Comparison of ENCODE assay signal across 1 cellular context in the genomic region with DNA sequence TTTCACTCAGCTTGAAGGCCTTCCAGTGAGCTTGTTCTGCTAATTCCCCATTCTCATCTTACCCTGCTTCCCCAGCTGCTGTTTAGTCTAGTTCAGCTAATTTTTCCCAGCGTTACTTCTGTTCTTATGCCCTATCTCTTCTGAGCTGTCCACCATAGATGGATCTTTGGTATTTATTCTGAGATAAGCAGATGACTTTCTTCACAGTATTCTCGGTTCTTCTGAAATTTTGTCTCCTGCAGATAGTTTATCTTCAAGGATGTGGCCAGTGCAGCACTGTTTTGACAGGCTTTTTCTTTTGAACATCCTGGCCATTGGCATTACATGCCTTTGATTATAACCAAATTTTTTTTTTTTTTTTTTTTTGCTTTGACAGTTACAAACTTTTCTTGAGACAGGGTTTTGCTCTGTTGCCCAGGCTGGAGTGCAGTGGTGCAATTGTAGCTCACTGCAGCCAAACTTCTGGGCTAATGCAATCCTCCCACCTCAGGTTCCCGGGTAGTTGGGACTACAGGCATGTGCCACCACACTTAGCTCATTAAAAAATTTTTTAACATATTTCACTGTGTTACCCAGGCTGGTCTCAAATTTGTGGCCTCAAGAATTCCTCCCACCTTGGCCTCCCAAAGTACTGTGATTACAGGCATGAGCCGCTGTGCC.
TF ChIP-seq lines count a peak whose summit lies in the region.

No MANE protein-coding gene starts in this region.

TF ChIP-seq in K562, 482 proteins besides CTCF, POLR2A, EP300 and RAD21 (continued from another document and continues in another):
- TF ChIP-seq, protein P1, sequence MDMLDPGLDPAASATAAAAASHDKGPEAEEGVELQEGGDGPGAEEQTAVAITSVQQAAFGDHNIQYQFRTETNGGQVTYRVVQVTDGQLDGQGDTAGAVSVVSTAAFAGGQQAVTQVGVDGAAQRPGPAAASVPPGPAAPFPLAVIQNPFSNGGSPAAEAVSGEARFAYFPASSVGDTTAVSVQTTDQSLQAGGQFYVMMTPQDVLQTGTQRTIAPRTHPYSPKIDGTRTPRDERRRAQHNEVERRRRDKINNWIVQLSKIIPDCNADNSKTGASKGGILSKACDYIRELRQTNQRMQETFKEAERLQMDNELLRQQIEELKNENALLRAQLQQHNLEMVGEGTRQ (CRISPR knock-in tag; IDR thresholded peaks at IDR 0.05), result no peak
- no peak for TF ChIP-seq RHOXF2B (CRISPR knock-in tag; conservative IDR thresholded peaks at IDR 0.05)
- no peak for TF ChIP-seq PHTF2 (CRISPR knock-in tag; IDR thresholded peaks at IDR 0.05)
- TF ChIP-seq PHB (CRISPR knock-in tag; IDR thresholded peaks at IDR 0.05), result no peak
- TF ChIP-seq CSDE1 (IDR thresholded peaks at IDR 0.05), result no peak
- TF ChIP-seq ZNF551 (CRISPR knock-in tag; IDR thresholded peaks at IDR 0.05), result no peak
- no peak for TF ChIP-seq SMARCB1 (IDR thresholded peaks at IDR 0.05; ENCODE audit: insufficient read length, low read depth)
- no peak for TF ChIP-seq ZNF212 (CRISPR knock-in tag; IDR thresholded peaks at IDR 0.05)
- TF ChIP-seq SRSF1 (IDR thresholded peaks at IDR 0.05; ENCODE audit: low read depth, low read length), result no peak
- TF ChIP-seq ERF (CRISPR knock-in tag; IDR thresholded peaks at IDR 0.05), result no peak
- no peak for TF ChIP-seq GTF2B (IDR thresholded peaks at IDR 0.05; ENCODE audit: extremely low read depth, insufficient read length)
- TF ChIP-seq RUNX1 (IDR thresholded peaks at IDR 0.05; ENCODE audit: low read depth), result no peak
- TF ChIP-seq ZNF644 (tag; IDR thresholded peaks at IDR 0.05; ENCODE audit: low read depth), result peak; percentile 78; the same call in 1 of the 2 replicates
- peak; percentile 88; the same call in 1 of the 2 replicates for TF ChIP-seq SMARCE1 (IDR thresholded peaks at IDR 0.05)
- TF ChIP-seq ZNF778 (CRISPR knock-in tag; IDR thresholded peaks at IDR 0.05), result no peak
- TF ChIP-seq MAZ (CRISPR knock-in tag; conservative IDR thresholded peaks at IDR 0.05 in 1 of 2, IDR thresholded peaks at IDR 0.05 in 1 of 2), result 0 out of 4 replicates have a peak, but pooled peaks of 1 of the 2 experiments have one; percentile 27
- no peak for TF ChIP-seq JUNB (CRISPR knock-in tag; conservative IDR thresholded peaks at IDR 0.05)
- TF ChIP-seq, protein P2, sequence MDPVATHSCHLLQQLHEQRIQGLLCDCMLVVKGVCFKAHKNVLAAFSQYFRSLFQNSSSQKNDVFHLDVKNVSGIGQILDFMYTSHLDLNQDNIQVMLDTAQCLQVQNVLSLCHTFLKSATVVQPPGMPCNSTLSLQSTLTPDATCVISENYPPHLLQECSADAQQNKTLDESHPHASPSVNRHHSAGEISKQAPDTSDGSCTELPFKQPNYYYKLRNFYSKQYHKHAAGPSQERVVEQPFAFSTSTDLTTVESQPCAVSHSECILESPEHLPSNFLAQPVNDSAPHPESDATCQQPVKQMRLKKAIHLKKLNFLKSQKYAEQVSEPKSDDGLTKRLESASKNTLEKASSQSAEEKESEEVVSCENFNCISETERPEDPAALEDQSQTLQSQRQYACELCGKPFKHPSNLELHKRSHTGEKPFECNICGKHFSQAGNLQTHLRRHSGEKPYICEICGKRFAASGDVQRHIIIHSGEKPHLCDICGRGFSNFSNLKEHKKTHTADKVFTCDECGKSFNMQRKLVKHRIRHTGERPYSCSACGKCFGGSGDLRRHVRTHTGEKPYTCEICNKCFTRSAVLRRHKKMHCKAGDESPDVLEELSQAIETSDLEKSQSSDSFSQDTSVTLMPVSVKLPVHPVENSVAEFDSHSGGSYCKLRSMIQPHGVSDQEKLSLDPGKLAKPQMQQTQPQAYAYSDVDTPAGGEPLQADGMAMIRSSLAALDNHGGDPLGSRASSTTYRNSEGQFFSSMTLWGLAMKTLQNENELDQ (CRISPR knock-in tag; IDR thresholded peaks at IDR 0.05; ENCODE audit: borderline replicate concordance), result no peak
- no peak for TF ChIP-seq E2F5 (CRISPR knock-in tag; IDR thresholded peaks at IDR 0.05)
- TF ChIP-seq ZBTB1 (CRISPR knock-in tag; IDR thresholded peaks at IDR 0.05; ENCODE audit: borderline replicate concordance, low read depth), result no peak
- no peak for TF ChIP-seq SMC3 (conservative IDR thresholded peaks at IDR 0.05; ENCODE audit: insufficient read depth, low read depth, low read length)
- TF ChIP-seq, protein P3, sequence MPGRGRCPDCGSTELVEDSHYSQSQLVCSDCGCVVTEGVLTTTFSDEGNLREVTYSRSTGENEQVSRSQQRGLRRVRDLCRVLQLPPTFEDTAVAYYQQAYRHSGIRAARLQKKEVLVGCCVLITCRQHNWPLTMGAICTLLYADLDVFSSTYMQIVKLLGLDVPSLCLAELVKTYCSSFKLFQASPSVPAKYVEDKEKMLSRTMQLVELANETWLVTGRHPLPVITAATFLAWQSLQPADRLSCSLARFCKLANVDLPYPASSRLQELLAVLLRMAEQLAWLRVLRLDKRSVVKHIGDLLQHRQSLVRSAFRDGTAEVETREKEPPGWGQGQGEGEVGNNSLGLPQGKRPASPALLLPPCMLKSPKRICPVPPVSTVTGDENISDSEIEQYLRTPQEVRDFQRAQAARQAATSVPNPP (IDR thresholded peaks at IDR 0.05; ENCODE audit: borderline replicate concordance, insufficient read depth, insufficient read length), result no peak
- TF ChIP-seq, protein P4, sequence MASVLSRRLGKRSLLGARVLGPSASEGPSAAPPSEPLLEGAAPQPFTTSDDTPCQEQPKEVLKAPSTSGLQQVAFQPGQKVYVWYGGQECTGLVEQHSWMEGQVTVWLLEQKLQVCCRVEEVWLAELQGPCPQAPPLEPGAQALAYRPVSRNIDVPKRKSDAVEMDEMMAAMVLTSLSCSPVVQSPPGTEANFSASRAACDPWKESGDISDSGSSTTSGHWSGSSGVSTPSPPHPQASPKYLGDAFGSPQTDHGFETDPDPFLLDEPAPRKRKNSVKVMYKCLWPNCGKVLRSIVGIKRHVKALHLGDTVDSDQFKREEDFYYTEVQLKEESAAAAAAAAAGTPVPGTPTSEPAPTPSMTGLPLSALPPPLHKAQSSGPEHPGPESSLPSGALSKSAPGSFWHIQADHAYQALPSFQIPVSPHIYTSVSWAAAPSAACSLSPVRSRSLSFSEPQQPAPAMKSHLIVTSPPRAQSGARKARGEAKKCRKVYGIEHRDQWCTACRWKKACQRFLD (CRISPR knock-in tag; IDR thresholded peaks at IDR 0.05), result no peak
- no peak for TF ChIP-seq ATF6 (CRISPR knock-in tag; IDR thresholded peaks at IDR 0.05)
- TF ChIP-seq SRSF9 (IDR thresholded peaks at IDR 0.05; ENCODE audit: borderline replicate concordance, low read depth, low read length), result no peak
- TF ChIP-seq SREBF2 (CRISPR knock-in tag; IDR thresholded peaks at IDR 0.05), result no peak
- TF ChIP-seq PRPF4 (IDR thresholded peaks at IDR 0.05; ENCODE audit: insufficient read depth, low read depth, low read length, poor library complexity, severe bottlenecking), result no peak
- TF ChIP-seq MTA3 (IDR thresholded peaks at IDR 0.05; ENCODE audit: borderline replicate concordance), result no peak
- no peak for TF ChIP-seq LEF1 (IDR thresholded peaks at IDR 0.05)
- no peak for TF ChIP-seq NR2C1 (IDR thresholded peaks at IDR 0.05)
- TF ChIP-seq NR2C1 (tag; IDR thresholded peaks at IDR 0.05), result no peak
- TF ChIP-seq CREM (IDR thresholded peaks at IDR 0.05; ENCODE audit: low read depth), result 0 out of 2 replicates have a peak, but pooled peaks have one; percentile 15
- no peak for TF ChIP-seq ZNF655 (CRISPR knock-in tag; IDR thresholded peaks at IDR 0.05)
- TF ChIP-seq SRSF3 (IDR thresholded peaks at IDR 0.05; ENCODE audit: insufficient read depth, low read length), result no peak
- peak; percentile 84 for TF ChIP-seq GATA2 (CRISPR knock-in tag; IDR thresholded peaks at IDR 0.05)
- TF ChIP-seq, protein P5, sequence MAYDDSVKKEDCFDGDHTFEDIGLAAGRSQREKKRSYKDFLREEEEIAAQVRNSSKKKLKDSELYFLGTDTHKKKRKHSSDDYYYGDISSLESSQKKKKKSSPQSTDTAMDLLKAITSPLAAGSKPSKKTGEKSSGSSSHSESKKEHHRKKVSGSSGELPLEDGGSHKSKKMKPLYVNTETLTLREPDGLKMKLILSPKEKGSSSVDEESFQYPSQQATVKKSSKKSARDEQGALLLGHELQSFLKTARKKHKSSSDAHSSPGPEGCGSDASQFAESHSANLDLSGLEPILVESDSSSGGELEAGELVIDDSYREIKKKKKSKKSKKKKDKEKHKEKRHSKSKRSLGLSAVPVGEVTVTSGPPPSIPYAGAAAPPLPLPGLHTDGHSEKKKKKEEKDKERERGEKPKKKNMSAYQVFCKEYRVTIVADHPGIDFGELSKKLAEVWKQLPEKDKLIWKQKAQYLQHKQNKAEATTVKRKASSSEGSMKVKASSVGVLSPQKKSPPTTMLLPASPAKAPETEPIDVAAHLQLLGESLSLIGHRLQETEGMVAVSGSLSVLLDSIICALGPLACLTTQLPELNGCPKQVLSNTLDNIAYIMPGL (CRISPR knock-in tag; IDR thresholded peaks at IDR 0.05), result no peak
- no peak for TF ChIP-seq YY1 (IDR thresholded peaks at IDR 0.05; ENCODE audit: borderline replicate concordance in 1 of 3, control insufficient read depth in 1 of 3, extremely low read depth in 1 of 3, insufficient read depth in 3 of 3, insufficient read length in 1 of 3, insufficient replicate concordance in 2 of 3, low read depth in 1 of 3, low read length in 2 of 3)
- no peak for TF ChIP-seq GABPB1 (CRISPR knock-in tag; IDR thresholded peaks at IDR 0.05)
- no peak for TF ChIP-seq ZBTB43 (CRISPR knock-in tag; IDR thresholded peaks at IDR 0.05)
- TF ChIP-seq, protein P6, sequence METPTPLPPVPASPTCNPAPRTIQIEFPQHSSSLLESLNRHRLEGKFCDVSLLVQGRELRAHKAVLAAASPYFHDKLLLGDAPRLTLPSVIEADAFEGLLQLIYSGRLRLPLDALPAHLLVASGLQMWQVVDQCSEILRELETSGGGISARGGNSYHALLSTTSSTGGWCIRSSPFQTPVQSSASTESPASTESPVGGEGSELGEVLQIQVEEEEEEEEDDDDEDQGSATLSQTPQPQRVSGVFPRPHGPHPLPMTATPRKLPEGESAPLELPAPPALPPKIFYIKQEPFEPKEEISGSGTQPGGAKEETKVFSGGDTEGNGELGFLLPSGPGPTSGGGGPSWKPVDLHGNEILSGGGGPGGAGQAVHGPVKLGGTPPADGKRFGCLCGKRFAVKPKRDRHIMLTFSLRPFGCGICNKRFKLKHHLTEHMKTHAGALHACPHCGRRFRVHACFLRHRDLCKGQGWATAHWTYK (CRISPR knock-in tag; IDR thresholded peaks at IDR 0.05), result peak; percentile 67; the same call in 1 of the 2 replicates
- peak; percentile 83 for TF ChIP-seq ZNF766 (CRISPR knock-in tag; conservative IDR thresholded peaks at IDR 0.05)
- TF ChIP-seq KHSRP (IDR thresholded peaks at IDR 0.05), result no peak
- TF ChIP-seq, protein P7, sequence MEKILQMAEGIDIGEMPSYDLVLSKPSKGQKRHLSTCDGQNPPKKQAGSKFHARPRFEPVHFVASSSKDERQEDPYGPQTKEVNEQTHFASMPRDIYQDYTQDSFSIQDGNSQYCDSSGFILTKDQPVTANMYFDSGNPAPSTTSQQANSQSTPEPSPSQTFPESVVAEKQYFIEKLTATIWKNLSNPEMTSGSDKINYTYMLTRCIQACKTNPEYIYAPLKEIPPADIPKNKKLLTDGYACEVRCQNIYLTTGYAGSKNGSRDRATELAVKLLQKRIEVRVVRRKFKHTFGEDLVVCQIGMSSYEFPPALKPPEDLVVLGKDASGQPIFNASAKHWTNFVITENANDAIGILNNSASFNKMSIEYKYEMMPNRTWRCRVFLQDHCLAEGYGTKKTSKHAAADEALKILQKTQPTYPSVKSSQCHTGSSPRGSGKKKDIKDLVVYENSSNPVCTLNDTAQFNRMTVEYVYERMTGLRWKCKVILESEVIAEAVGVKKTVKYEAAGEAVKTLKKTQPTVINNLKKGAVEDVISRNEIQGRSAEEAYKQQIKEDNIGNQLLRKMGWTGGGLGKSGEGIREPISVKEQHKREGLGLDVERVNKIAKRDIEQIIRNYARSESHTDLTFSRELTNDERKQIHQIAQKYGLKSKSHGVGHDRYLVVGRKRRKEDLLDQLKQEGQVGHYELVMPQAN (IDR thresholded peaks at IDR 0.05; ENCODE audit: borderline replicate concordance), result no peak
